22 cellular contexts compared by ENCODE assay signal in the genomic region with DNA sequence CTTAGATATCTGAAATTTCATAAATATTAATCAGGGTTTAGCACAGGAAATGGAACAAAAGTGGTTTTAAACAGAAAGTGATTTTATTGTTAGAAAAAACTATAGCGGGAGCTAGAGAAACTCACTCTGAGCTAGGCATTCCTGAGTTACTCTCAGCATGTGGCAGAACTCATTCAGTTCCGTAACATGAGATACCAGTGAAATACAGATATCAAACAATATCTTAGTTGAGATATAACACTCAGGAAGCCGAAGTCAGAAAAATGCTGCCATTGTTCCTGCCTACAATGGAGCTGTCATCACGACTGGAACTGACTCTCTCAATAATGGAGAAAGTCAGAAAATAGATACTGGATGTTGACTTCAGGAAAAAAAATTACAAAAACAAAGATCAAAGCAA.
"Had no signal": no experiment of that assay in that cellular context is flagged by ENCODE, and none has a peak within 500 bp of the region (broad histone marks: within the 10 kb centered on the region; RNA-seq: fewer than 3 reads in every experiment).

No MANE protein-coding gene starts in this region.

- H3K4me3 Mint-ChIP-seq: activated CD4-positive, alpha-beta memory T cell treated with anti-CD3 and anti-CD28 coated beads for 36 hours; activated CD4-positive, alpha-beta T cell treated with anti-CD3 and anti-CD28 coated beads, Interleukin-2, amount 10 ng/mL, durations not matched to agents 7 days and 5 days; activated naive CD4-positive, alpha-beta T cell treated with anti-CD3 and anti-CD28 coated beads, Interleukin-2, amount 10 ng/mL, durations not matched to agents 7 days and 5 days; activated naive CD8-positive, alpha-beta T cell treated with anti-CD3 and anti-CD28 coated beads for 36 hours; central memory CD8-positive, alpha-beta T cell; T-cell had no signal

- H3K4me1 Mint-ChIP-seq: activated CD4-positive, alpha-beta T cell treated with anti-CD3 and anti-CD28 coated beads, Interleukin-2, amount 10 ng/mL, durations not matched to agents 7 days and 5 days; activated naive CD4-positive, alpha-beta T cell treated with anti-CD3 and anti-CD28 coated beads, Interleukin-2, amount 10 ng/mL, durations not matched to agents 7 days and 5 days; activated naive CD8-positive, alpha-beta T cell treated with anti-CD3 and anti-CD28 coated beads for 36 hours; central memory CD8-positive, alpha-beta T cell; T-cell had no signal

- H3K27ac Mint-ChIP-seq: activated CD4-positive, alpha-beta memory T cell treated with anti-CD3 and anti-CD28 coated beads for 36 hours; activated CD4-positive, alpha-beta T cell treated with anti-CD3 and anti-CD28 coated beads, Interleukin-2, amount 10 ng/mL, durations not matched to agents 7 days and 5 days; activated naive CD4-positive, alpha-beta T cell treated with anti-CD3 and anti-CD28 coated beads, Interleukin-2, amount 10 ng/mL, durations not matched to agents 7 days and 5 days; activated naive CD8-positive, alpha-beta T cell treated with anti-CD3 and anti-CD28 coated beads for 36 hours; activated T-helper 2 cell treated with anti-CD3 and anti-CD28 coated beads, Interferon-gamma antibody, Interleukin-2, Interleukin-4, amounts not matched to agents 10 μg/mL and 5 μg/mL and 100 μg/mL, durations not matched to agents 14 hours and 24 hours and 36 hours; T-cell had no signal

- DNase-seq: activated CD4-positive, alpha-beta memory T cell treated with anti-CD3 and anti-CD28 coated beads for 36 hours; activated CD4-positive, alpha-beta T cell treated with anti-CD3 and anti-CD28 coated beads, Interleukin-2, amount 10 ng/mL, durations not matched to agents 7 days and 5 days; activated CD4-positive, CD25-positive, alpha-beta regulatory T cell; activated CD8-positive, alpha-beta memory T cell treated with anti-CD3 and anti-CD28 coated beads for 24 hours; activated gamma-delta T cell treated with Interleukin-2 at 50 U/mL for 16 hours; activated naive CD4-positive, alpha-beta T cell treated with anti-CD3 and anti-CD28 coated beads, Interleukin-2, amount 10 ng/mL, durations not matched to agents 7 days and 5 days; activated naive CD8-positive, alpha-beta T cell treated with anti-CD3 and anti-CD28 coated beads for 36 hours; activated T-cell treated with anti-CD3 and anti-CD28 coated beads, Interleukin-2, amount 50 U/mL, for 48 hours; MM.1S; NCI-H1105; NCI-H1436; NCI-H1694 treated with DMSO at 0.1 percent for 48 hours; NCI-H2029 treated with DMSO at 0.1 percent for 48 hours; NCI-H446; NCI-H524; PC-9; SHP77 treated with DMSO at 0.1 percent for 48 hours; T-cell; T-helper 2 cell; T1000 had no signal

- H3K27me3 Mint-ChIP-seq: activated CD4-positive, alpha-beta memory T cell treated with anti-CD3 and anti-CD28 coated beads for 36 hours; activated CD4-positive, alpha-beta T cell treated with anti-CD3 and anti-CD28 coated beads, Interleukin-2, amount 10 ng/mL, durations not matched to agents 7 days and 5 days; activated naive CD4-positive, alpha-beta T cell treated with anti-CD3 and anti-CD28 coated beads, Interleukin-2, amount 10 ng/mL, durations not matched to agents 7 days and 5 days; activated naive CD8-positive, alpha-beta T cell treated with anti-CD3 and anti-CD28 coated beads for 36 hours; central memory CD8-positive, alpha-beta T cell; T-cell had no signal

- ATAC-seq: T-cell had no signal

- H3K4me3 ChIP-seq: PC-9 had no signal

- H3K27ac ChIP-seq: PC-9 had no signal

- H3K36me3 Mint-ChIP-seq: activated CD4-positive, alpha-beta memory T cell treated with anti-CD3 and anti-CD28 coated beads for 36 hours; activated naive CD4-positive, alpha-beta T cell treated with anti-CD3 and anti-CD28 coated beads, Interleukin-2, amount 10 ng/mL, durations not matched to agents 7 days and 5 days; activated naive CD8-positive, alpha-beta T cell treated with anti-CD3 and anti-CD28 coated beads for 36 hours; T-cell had no signal

- H2AFZ ChIP-seq: PC-9 had no signal

- H3K4me2 ChIP-seq: PC-9 had no signal
